In genomic region chr1:229407206-229408026, GRCh38 we compare ENCODE assay signal across 1 cellular context.
TF ChIP-seq lines count a peak whose summit lies in the region.

No MANE protein-coding gene starts in this region.

TF ChIP-seq in HepG2, 621 proteins besides CTCF, POLR2A, EP300 and RAD21:
- peak; percentile 37; the same call in 1 of the 2 replicates for TF ChIP-seq IRF9 (CRISPR knock-in tag; IDR thresholded peaks at IDR 0.05; ENCODE audit: borderline replicate concordance)
- 0 out of 2 replicates have a peak, but pooled peaks have one; percentile 27 for TF ChIP-seq ZSCAN21 (CRISPR knock-in tag; IDR thresholded peaks at IDR 0.05; ENCODE audit: borderline replicate concordance)
- no peak for TF ChIP-seq CHCHD3 (CRISPR knock-in tag; IDR thresholded peaks at IDR 0.05)
- TF ChIP-seq, protein P1, sequence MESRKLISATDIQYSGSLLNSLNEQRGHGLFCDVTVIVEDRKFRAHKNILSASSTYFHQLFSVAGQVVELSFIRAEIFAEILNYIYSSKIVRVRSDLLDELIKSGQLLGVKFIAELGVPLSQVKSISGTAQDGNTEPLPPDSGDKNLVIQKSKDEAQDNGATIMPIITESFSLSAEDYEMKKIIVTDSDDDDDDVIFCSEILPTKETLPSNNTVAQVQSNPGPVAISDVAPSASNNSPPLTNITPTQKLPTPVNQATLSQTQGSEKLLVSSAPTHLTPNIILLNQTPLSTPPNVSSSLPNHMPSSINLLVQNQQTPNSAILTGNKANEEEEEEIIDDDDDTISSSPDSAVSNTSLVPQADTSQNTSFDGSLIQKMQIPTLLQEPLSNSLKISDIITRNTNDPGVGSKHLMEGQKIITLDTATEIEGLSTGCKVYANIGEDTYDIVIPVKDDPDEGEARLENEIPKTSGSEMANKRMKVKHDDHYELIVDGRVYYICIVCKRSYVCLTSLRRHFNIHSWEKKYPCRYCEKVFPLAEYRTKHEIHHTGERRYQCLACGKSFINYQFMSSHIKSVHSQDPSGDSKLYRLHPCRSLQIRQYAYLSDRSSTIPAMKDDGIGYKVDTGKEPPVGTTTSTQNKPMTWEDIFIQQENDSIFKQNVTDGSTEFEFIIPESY (CRISPR knock-in tag; IDR thresholded peaks at IDR 0.05) = 0 out of 2 replicates have a peak, but pooled peaks have one; percentile 18
- peak; percentile 62 for TF ChIP-seq ZNF687 (CRISPR knock-in tag; IDR thresholded peaks at IDR 0.05)
- 0 out of 2 replicates have a peak, but pooled peaks have one; percentile 26 for TF ChIP-seq ZSCAN25 (CRISPR knock-in tag; IDR thresholded peaks at IDR 0.05)
- peak; percentile 35 for TF ChIP-seq HNRNPLL (IDR thresholded peaks at IDR 0.05; ENCODE audit: low read depth, low read length, poor library complexity, severe bottlenecking)
- TF ChIP-seq ATF7 (IDR thresholded peaks at IDR 0.05) = no peak
- 0 out of 2 replicates have a peak, but pooled peaks have one; percentile 7 for TF ChIP-seq ATF7 (CRISPR knock-in tag; IDR thresholded peaks at IDR 0.05)
- no peak for TF ChIP-seq ZNF24 (IDR thresholded peaks at IDR 0.05)
- TF ChIP-seq, protein P2, sequence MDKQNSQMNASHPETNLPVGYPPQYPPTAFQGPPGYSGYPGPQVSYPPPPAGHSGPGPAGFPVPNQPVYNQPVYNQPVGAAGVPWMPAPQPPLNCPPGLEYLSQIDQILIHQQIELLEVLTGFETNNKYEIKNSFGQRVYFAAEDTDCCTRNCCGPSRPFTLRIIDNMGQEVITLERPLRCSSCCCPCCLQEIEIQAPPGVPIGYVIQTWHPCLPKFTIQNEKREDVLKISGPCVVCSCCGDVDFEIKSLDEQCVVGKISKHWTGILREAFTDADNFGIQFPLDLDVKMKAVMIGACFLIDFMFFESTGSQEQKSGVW (CRISPR knock-in tag; IDR thresholded peaks at IDR 0.05; ENCODE audit: borderline replicate concordance) = no peak
- 0 out of 2 replicates have a peak, but pooled peaks have one; percentile 27 for TF ChIP-seq PHF21A (CRISPR knock-in tag; IDR thresholded peaks at IDR 0.05)
- TF ChIP-seq TBX3 (IDR thresholded peaks at IDR 0.05; ENCODE audit: borderline replicate concordance) = no peak
- no peak for TF ChIP-seq ZFP62 (CRISPR knock-in tag; IDR thresholded peaks at IDR 0.05)
- TF ChIP-seq PHF8 (CRISPR knock-in tag; IDR thresholded peaks at IDR 0.05) = peak; percentile 41; the same call in 1 of the 2 replicates
- no peak for TF ChIP-seq NONO (IDR thresholded peaks at IDR 0.05)
- TF ChIP-seq NONO (CRISPR knock-in tag; conservative IDR thresholded peaks at IDR 0.05) = 0 out of 2 replicates have a peak, but pooled peaks have one; percentile 18
- no peak for TF ChIP-seq MAFG (CRISPR knock-in tag; IDR thresholded peaks at IDR 0.05)
- TF ChIP-seq MBNL3 (CRISPR knock-in tag; conservative IDR thresholded peaks at IDR 0.05) = no peak
- TF ChIP-seq, protein P3, sequence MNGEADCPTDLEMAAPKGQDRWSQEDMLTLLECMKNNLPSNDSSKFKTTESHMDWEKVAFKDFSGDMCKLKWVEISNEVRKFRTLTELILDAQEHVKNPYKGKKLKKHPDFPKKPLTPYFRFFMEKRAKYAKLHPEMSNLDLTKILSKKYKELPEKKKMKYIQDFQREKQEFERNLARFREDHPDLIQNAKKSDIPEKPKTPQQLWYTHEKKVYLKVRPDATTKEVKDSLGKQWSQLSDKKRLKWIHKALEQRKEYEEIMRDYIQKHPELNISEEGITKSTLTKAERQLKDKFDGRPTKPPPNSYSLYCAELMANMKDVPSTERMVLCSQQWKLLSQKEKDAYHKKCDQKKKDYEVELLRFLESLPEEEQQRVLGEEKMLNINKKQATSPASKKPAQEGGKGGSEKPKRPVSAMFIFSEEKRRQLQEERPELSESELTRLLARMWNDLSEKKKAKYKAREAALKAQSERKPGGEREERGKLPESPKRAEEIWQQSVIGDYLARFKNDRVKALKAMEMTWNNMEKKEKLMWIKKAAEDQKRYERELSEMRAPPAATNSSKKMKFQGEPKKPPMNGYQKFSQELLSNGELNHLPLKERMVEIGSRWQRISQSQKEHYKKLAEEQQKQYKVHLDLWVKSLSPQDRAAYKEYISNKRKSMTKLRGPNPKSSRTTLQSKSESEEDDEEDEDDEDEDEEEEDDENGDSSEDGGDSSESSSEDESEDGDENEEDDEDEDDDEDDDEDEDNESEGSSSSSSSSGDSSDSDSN (CRISPR knock-in tag; IDR thresholded peaks at IDR 0.05) = 0 out of 2 replicates have a peak, but pooled peaks have one; percentile 15
- TF ChIP-seq ZNF619 (CRISPR knock-in tag; IDR thresholded peaks at IDR 0.05) = 0 out of 2 replicates have a peak, but pooled peaks have one; percentile 39
- TF ChIP-seq, protein P4, sequence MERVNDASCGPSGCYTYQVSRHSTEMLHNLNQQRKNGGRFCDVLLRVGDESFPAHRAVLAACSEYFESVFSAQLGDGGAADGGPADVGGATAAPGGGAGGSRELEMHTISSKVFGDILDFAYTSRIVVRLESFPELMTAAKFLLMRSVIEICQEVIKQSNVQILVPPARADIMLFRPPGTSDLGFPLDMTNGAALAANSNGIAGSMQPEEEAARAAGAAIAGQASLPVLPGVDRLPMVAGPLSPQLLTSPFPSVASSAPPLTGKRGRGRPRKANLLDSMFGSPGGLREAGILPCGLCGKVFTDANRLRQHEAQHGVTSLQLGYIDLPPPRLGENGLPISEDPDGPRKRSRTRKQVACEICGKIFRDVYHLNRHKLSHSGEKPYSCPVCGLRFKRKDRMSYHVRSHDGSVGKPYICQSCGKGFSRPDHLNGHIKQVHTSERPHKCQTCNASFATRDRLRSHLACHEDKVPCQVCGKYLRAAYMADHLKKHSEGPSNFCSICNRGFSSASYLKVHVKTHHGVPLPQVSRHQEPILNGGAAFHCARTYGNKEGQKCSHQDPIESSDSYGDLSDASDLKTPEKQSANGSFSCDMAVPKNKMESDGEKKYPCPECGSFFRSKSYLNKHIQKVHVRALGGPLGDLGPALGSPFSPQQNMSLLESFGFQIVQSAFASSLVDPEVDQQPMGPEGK (CRISPR knock-in tag; IDR thresholded peaks at IDR 0.05) = peak; percentile 16; the same call in 1 of the 2 replicates
- TF ChIP-seq HOXA3 (CRISPR knock-in tag; IDR thresholded peaks at IDR 0.05) = no peak
- TF ChIP-seq ZNF569 (CRISPR knock-in tag; IDR thresholded peaks at IDR 0.05; ENCODE audit: borderline replicate concordance) = no peak
- 0 out of 2 replicates have a peak, but pooled peaks have one; percentile 17 for TF ChIP-seq ZNF724P (CRISPR knock-in tag; IDR thresholded peaks at IDR 0.05; ENCODE audit: borderline replicate concordance)
- peak; percentile 57; the same call in 1 of the 2 replicates for TF ChIP-seq ZFX (CRISPR knock-in tag; IDR thresholded peaks at IDR 0.05; ENCODE audit: low read depth)
- 0 out of 2 replicates have a peak, but pooled peaks have one; percentile 24 for TF ChIP-seq ZNF274 (CRISPR knock-in tag; IDR thresholded peaks at IDR 0.05)
- 0 out of 2 replicates have a peak, but pooled peaks have one; percentile 28 for TF ChIP-seq DMAP1 (CRISPR knock-in tag; IDR thresholded peaks at IDR 0.05)
- TF ChIP-seq, protein P5, sequence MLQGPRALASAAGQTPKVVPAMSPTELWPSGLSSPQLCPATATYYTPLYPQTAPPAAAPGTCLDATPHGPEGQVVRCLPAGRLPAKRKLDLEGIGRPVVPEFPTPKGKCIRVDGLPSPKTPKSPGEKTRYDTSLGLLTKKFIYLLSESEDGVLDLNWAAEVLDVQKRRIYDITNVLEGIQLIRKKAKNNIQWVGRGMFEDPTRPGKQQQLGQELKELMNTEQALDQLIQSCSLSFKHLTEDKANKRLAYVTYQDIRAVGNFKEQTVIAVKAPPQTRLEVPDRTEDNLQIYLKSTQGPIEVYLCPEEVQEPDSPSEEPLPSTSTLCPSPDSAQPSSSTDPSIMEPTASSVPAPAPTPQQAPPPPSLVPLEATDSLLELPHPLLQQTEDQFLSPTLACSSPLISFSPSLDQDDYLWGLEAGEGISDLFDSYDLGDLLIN (CRISPR knock-in tag; IDR thresholded peaks at IDR 0.05; ENCODE audit: borderline replicate concordance) = no peak
- TF ChIP-seq NR2C2 (CRISPR knock-in tag; IDR thresholded peaks at IDR 0.05; ENCODE audit: borderline replicate concordance) = no peak
- no peak for TF ChIP-seq ZNF879 (CRISPR knock-in tag; IDR thresholded peaks at IDR 0.05)
- TF ChIP-seq, protein P6, sequence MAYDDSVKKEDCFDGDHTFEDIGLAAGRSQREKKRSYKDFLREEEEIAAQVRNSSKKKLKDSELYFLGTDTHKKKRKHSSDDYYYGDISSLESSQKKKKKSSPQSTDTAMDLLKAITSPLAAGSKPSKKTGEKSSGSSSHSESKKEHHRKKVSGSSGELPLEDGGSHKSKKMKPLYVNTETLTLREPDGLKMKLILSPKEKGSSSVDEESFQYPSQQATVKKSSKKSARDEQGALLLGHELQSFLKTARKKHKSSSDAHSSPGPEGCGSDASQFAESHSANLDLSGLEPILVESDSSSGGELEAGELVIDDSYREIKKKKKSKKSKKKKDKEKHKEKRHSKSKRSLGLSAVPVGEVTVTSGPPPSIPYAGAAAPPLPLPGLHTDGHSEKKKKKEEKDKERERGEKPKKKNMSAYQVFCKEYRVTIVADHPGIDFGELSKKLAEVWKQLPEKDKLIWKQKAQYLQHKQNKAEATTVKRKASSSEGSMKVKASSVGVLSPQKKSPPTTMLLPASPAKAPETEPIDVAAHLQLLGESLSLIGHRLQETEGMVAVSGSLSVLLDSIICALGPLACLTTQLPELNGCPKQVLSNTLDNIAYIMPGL (CRISPR knock-in tag; IDR thresholded peaks at IDR 0.05; ENCODE audit: borderline replicate concordance in 1 of 2, low read depth in 1 of 2) = 0 out of 4 replicates have a peak, but pooled peaks of 1 of the 2 experiments have one; percentile 23
